8 cellular contexts compared by ENCODE assay signal in the genomic region with DNA sequence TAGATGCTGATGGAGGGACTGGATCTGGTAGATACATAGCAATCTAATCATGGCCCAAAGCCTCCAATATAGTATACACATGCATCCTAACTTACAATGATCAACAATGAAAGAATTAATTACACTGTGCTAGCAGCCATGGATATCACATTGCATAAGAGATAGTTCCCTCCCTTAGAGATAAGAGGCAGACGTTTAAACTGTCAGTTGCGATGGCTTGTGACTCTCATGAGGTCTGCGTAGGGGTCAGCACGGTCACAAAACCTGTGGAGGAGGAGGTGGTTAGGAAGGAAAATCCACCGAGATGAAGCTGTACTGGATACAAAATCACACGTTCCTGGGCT. TPM values are rescaled to one million over a fixed set of nuclear protein-coding genes. Genes with fewer than 3 reads are reported as not detected.
DNase-seq lines count a peak whose midpoint lies in the region; ATAC-seq and TF ChIP-seq lines count a peak whose summit lies in the region.

No MANE protein-coding gene starts in this region.

- DNase-seq in DND-41 (no peak), OCI-M1 (lab: John Stamatoyannopoulos, UW) (peak; percentile 86), epithelial cell of esophagus (ENCODE audit: low read depth) (no peak), ovary (no peak), NCI-H226 (no peak), SW 1271 (lab: John Stamatoyannopoulos, UW) (no peak), iPS-NIHi11 (ENCODE audit: low spot score) (no peak)

- peak overlapping the region; percentile 93 for H2AFZ ChIP-seq in DND-41 (ENCODE audit: low read depth, low read length)

- TF ChIP-seq EP300 in ovary (IDR thresholded peaks at IDR 0.05), result no peak

- H3K36me3 ChIP-seq in DND-41 (ENCODE audit: insufficient read depth, low read length) (no peaks in the 10 kb centered on the region), ovary (no peaks in the 10 kb centered on the region)

- H3K4me3 ChIP-seq in DND-41 (ENCODE audit: low read depth in 1 of 2, low read length in 2 of 2), result peak overlapping the region; percentile 68 to 80
- peak overlapping the region; percentile 93 for H3K4me3 ChIP-seq in epithelial cell of esophagus (ENCODE audit: low read length)
- peak overlapping the region; percentile 76 for H3K4me3 ChIP-seq in ovary

- H4K20me1 ChIP-seq in DND-41 (ENCODE audit: insufficient read depth, low read length), result no peaks in the 10 kb centered on the region

- H3K9me3 ChIP-seq in DND-41 (ENCODE audit: insufficient read depth, low read length, severe bottlenecking) (no peaks in the 10 kb centered on the region), ovary (no peaks in the 10 kb centered on the region)

- H3K27ac ChIP-seq in DND-41 (ENCODE audit: low read length) (peak overlapping the region; percentile 55; the same call in 1 of the 2 replicates), ovary (peak overlapping the region in 1 of 2 donors; percentile 97)

- no peak for TF ChIP-seq CTCF in DND-41 (IDR thresholded peaks at IDR 0.05; ENCODE audit: borderline replicate concordance, extremely low read depth, low read length, poor library complexity, severe bottlenecking)
- no peak for TF ChIP-seq CTCF in epithelial cell of esophagus (IDR thresholded peaks at IDR 0.05; ENCODE audit: insufficient read depth, low read depth, low read length, missing control alignments)
- no peak for TF ChIP-seq CTCF in ovary (IDR thresholded peaks at IDR 0.05)

- intact Hi-C loops in ovary (cut with DNase I), result loop anchor here in 2 of 4 donors (1.0 to 10.0 kb wide), 3 partner anchors 28 to 65 kb away; no protein-coding TSS in a partner anchor

- no peak for ATAC-seq in DND-41 (ENCODE audit: insufficient read depth, low read depth)
- no peak for ATAC-seq in HG03442 (IDR thresholded peaks at IDR 0.05; ENCODE audit: unreplicated experiment)

- 12 to 19% (median 13%) methylated on average over 6 of the region's 6 CpGs for WGBS in ovary, 3 donors

- H3K27me3 ChIP-seq in DND-41 (ENCODE audit: insufficient read depth, low read length, poor library complexity), result peaks cover 12% of the 10 kb centered on the region
- no peaks in the 10 kb centered on the region for H3K27me3 ChIP-seq in ovary

- peak overlapping the region; percentile 72 for H3K9ac ChIP-seq in DND-41 (ENCODE audit: low read depth, low read length)

- peaks cover 25% of the 10 kb centered on the region for H3K4me1 ChIP-seq in DND-41 (ENCODE audit: insufficient read depth, low read length)
- H3K4me1 ChIP-seq in ovary (ENCODE audit: insufficient read depth), result peaks cover 2% of the 10 kb centered on the region

- peaks cover 11% of the 10 kb centered on the region for H3K79me2 ChIP-seq in DND-41 (ENCODE audit: insufficient read depth, low read length)

- TF ChIP-seq POLR2A in ovary (IDR thresholded peaks at IDR 0.05), result no peak

- H3K4me2 ChIP-seq in DND-41 (ENCODE audit: insufficient read depth, low read length), result peak overlapping the region; percentile 99

RNA-seq across cellular contexts. Expression of gene RALB, which starts 0.8 kb away (rescaled TPM):
- total RNA-seq in ovary, result 10 to 100 TPM; 18.2 to 41.2 (median 32.5) TPM
- 10 to 100 TPM; 45.1 to 92.7 TPM for polyA plus RNA-seq in ovary

RNA-seq across cellular contexts. Expression of gene TMEM185B, which starts 28.6 kb away (rescaled TPM):
- total RNA-seq in ovary, result 10 to 100 TPM; 10.9 to 26.0 (median 14.5) TPM
- 10 to 100 TPM in 1 of 2 donors, 1 to 10 TPM in 1; 6.4 to 22.6 TPM for polyA plus RNA-seq in ovary
